In the genomic region with DNA sequence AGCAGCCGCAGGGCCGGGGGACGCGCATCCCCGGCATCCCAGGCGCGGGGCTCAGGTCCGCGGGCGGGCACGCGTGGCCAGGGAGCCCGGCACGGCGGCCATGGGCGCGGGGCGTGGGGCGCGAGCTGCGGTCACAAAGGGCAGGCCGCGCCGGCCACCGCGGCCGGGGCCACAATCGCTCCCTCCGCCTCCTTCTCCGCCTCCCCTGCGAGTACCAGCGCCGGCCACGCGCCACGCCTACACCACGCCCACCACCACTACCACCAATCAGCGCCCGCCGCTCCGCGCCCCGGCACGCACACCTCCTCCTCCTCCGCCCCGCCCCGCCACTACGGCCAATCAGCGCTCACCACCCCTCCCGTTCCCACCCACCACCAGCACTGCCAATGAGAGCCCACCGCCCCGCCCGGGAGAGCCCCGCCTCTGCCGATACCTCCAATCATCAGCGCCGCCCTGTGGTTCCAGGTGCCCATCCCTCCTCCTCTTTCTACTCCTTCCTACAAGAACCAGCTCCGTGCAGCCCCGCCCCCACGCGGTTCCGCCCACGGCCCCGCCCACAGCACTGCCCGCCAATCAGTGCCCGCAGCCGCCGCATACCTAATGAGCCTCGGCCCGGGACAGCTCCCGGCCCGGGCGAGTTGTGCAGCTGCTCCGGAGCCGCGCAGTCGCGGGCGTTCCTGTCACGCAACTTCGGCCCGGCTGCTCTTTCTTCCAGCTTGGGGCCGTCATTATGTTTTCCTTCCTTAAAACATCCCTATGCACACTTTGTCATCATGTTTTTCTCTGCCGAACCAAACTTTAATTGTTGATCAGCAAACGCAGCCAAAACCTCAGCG, we compare ENCODE assay signal across 8 cellular contexts. TPM values are rescaled to one million over a fixed set of nuclear protein-coding genes. Genes with fewer than 3 reads are reported as not detected.
DNase-seq lines count a peak whose midpoint lies in the region; ATAC-seq, FAIRE-seq and TF ChIP-seq lines count a peak whose summit lies in the region.

Gene RPS6KA2, minus strand, starts transcription at position 213 of the 836 bp plus-strand sequence. CDS start 232 bp downstream, outside the sequence.

- intact Hi-C loops in endothelial cell of umbilical vein (cut with micrococcal nuclease), result loop anchor here (1.0 to 5.0 kb wide), 16 partner anchors 12 to 372 kb away; partner anchors contain the start of genes CEP43, RAMACL, RNASET2 and SFT2D1

- DNase-seq in DMS 273 (lab: John Stamatoyannopoulos, UW; ENCODE audit: unreplicated experiment) (peak; percentile 99), activated T-cell treated with anti-CD3 and anti-CD28 coated beads for 24 hours (ENCODE audit: low read depth) (peak; percentile 100), endothelial cell of umbilical vein (ENCODE audit: low read depth, low spot score) (peak; percentile 100), midbrain (lab: John Stamatoyannopoulos, UW) (peak; percentile 100)
- DNase-seq in stimulated activated CD8-positive, alpha-beta memory T cell treated with anti-CD3 and anti-CD28 coated beads, Interleukin-15, amount 100 ng/mL, for 48 hours (ENCODE audit: low read depth in 2 of 2), result peak; percentile 99 to 100

- TF ChIP-seq CTCF in OCI-LY3 (IDR thresholded peaks at IDR 0.05; ENCODE audit: low read depth, low read length), result no peak
- peak in 1 of 2 donors; percentile 16 for TF ChIP-seq CTCF in endothelial cell of umbilical vein (IDR thresholded peaks at IDR 0.05; ENCODE audit: extremely low read depth in 1 of 2, insufficient read depth in 1 of 2, low read depth in 1 of 2, low read length in 2 of 2)

- no TSS peak for BruUV-seq in endothelial cell of umbilical vein (replicated peaks; lab: Mats Ljungman, UMichigan)

- H3K4me1 ChIP-seq in HUES64 (ENCODE audit: insufficient read depth, low read length) (peaks cover 26% of the 10 kb centered on the region), OCI-LY3 (ENCODE audit: low read length) (peaks cover 33% of the 10 kb centered on the region), endothelial cell of umbilical vein (ENCODE audit: control insufficient read depth, extremely low read depth, insufficient read depth, low read length) (peaks cover 37% of the 10 kb centered on the region)

- dilution Hi-C loops in endothelial cell of umbilical vein (cut with MboI; ENCODE audit: extremely low pct_ligation_motif_present, low sequenced_read_pairs), result no loop called here

- no peaks in the 10 kb centered on the region for H3K9me1 ChIP-seq in endothelial cell of umbilical vein (replicated peaks; ENCODE audit: control insufficient read depth, extremely low read depth, insufficient read depth, low read length)

- peak; percentile 90 for TF ChIP-seq POLR2A in endothelial cell of umbilical vein (IDR thresholded peaks at IDR 0.05; ENCODE audit: low read depth, low read length)

- peak within 1 kb of the TSS; percentile 71 for H3K4me3 ChIP-seq in HUES64 (ENCODE audit: low read length)
- H3K4me3 ChIP-seq in OCI-LY3 (ENCODE audit: low read length), result peak within 1 kb of the TSS; percentile 93
- H3K4me3 ChIP-seq in endothelial cell of umbilical vein (replicated peaks in 1 of 3; ENCODE audit: insufficient read depth in 1 of 3, low read depth in 1 of 3, low read length in 3 of 3), result peak within 1 kb of the TSS; percentile 74 to 87 (median 83)

- WGBS in HUES64, result under 1% methylated on average over 86 of the region's 86 CpGs

- ATAC-seq in GM21515 (IDR thresholded peaks at IDR 0.05; ENCODE audit: unreplicated experiment), result peak; percentile 91

- H3K27ac ChIP-seq in HUES64 (ENCODE audit: low read depth, low read length) (peak within 1 kb of the TSS; percentile 92; the same call in 1 of the 2 replicates), OCI-LY3 (ENCODE audit: low read length) (peak within 1 kb of the TSS; percentile 30), endothelial cell of umbilical vein (ENCODE audit: insufficient read depth, low read depth, low read length) (peak within 1 kb of the TSS; percentile 90)

- H3K9me3 ChIP-seq in HUES64 (ENCODE audit: insufficient read depth, low read depth, low read length) (no peaks in the 10 kb centered on the region), OCI-LY3 (ENCODE audit: insufficient read depth, low read length) (no peaks in the 10 kb centered on the region), endothelial cell of umbilical vein (replicated peaks; ENCODE audit: control insufficient read depth, insufficient read depth, low read length) (no peaks in the 10 kb centered on the region)

- no peaks in the 10 kb centered on the region for H3K79me2 ChIP-seq in OCI-LY3 (ENCODE audit: low read length)
- H3K79me2 ChIP-seq in endothelial cell of umbilical vein (ENCODE audit: control insufficient read depth, insufficient read depth, low read length), result peaks cover 25% of the 10 kb centered on the region

- CTCF ChIA-PET in endothelial cell of umbilical vein (lab: Charles Lee), result interaction anchor here (0.6 to 2.9 kb wide), 14 partner anchors 12 to 1408 kb away, joined by 3 to 15 read pairs (median 4); no protein-coding TSS in a partner anchor

- peak within 1 kb of the TSS; percentile 93 for H3K4me2 ChIP-seq in OCI-LY3 (ENCODE audit: low read length)
- peak within 1 kb of the TSS; percentile 88 for H3K4me2 ChIP-seq in endothelial cell of umbilical vein (ENCODE audit: insufficient read depth, low read length)

- POLR2A ChIA-PET in endothelial cell of umbilical vein (lab: Charles Lee), result interaction anchor here (0.6 to 3.0 kb wide), 15 partner anchors 11 to 247 kb away, joined by 3 to 17 read pairs (median 3); no protein-coding TSS in a partner anchor

- H2AFZ ChIP-seq in OCI-LY3 (ENCODE audit: low read depth, low read length) (peak within 1 kb of the TSS; percentile 68; the same call in 1 of the 2 replicates), endothelial cell of umbilical vein (ENCODE audit: low read depth, low read length) (peak within 1 kb of the TSS; percentile 38)

- H3K9ac ChIP-seq in HUES64 (ENCODE audit: low read depth, low read length) (peak within 1 kb of the TSS; percentile 73), OCI-LY3 (ENCODE audit: low read length) (peak within 1 kb of the TSS; percentile 69), endothelial cell of umbilical vein (replicated peaks; ENCODE audit: extremely low read depth, insufficient read depth, low read length) (peak within 1 kb of the TSS; percentile 90)

- H4K20me1 ChIP-seq in OCI-LY3 (ENCODE audit: insufficient read depth, low read length) (no peaks in the 10 kb centered on the region), endothelial cell of umbilical vein (replicated peaks; ENCODE audit: control insufficient read depth, extremely low read depth, insufficient read depth, low read length) (no peaks in the 10 kb centered on the region)

- peak; percentile 84 for FAIRE-seq in endothelial cell of umbilical vein (lab: Jason Lieb, UNC)

- H3K27me3 ChIP-seq in HUES64 (ENCODE audit: insufficient read depth, low read length) (peaks cover 56% of the 10 kb centered on the region), OCI-LY3 (ENCODE audit: low read depth, low read length) (peaks cover 31% of the 10 kb centered on the region), endothelial cell of umbilical vein (ENCODE audit: control insufficient read depth in 2 of 2, insufficient read depth in 2 of 2, low read length in 2 of 2) (no peaks in the 10 kb centered on the region)

- H3K36me3 ChIP-seq in HUES64 (ENCODE audit: insufficient read depth, low read length), result no peaks in the 10 kb centered on the region
- no peaks in the 10 kb centered on the region for H3K36me3 ChIP-seq in OCI-LY3 (replicated peaks; ENCODE audit: low read depth, low read length)
- H3K36me3 ChIP-seq in endothelial cell of umbilical vein (ENCODE audit: control insufficient read depth in 2 of 2, extremely low read depth in 1 of 2, insufficient read depth in 2 of 2, low read length in 2 of 2), result no peaks in the 10 kb centered on the region

TF ChIP-seq in endothelial cell of umbilical vein, 7 proteins besides CTCF, POLR2A, EP300 and RAD21:
- TF ChIP-seq MAX (IDR thresholded peaks at IDR 0.05; ENCODE audit: insufficient read depth, insufficient read length) (no peak), FOS (IDR thresholded peaks at IDR 0.05; ENCODE audit: borderline replicate concordance, insufficient read depth, low read length) (no peak), EZH2 (IDR thresholded peaks at IDR 0.05; ENCODE audit: borderline replicate concordance, low read depth, low read length, severe bottlenecking) (no peak), MYC (IDR thresholded peaks at IDR 0.05; ENCODE audit: low read depth, low read length) (no peak), POLR2AphosphoS5 (IDR thresholded peaks at IDR 0.05; ENCODE audit: insufficient read depth, low read depth, low read length) (peak; percentile 48), JUN (IDR thresholded peaks at IDR 0.05; ENCODE audit: borderline replicate concordance, insufficient read depth, insufficient read length, low read depth) (no peak), GATA2 (IDR thresholded peaks at IDR 0.05; ENCODE audit: insufficient read depth, insufficient read length, low read depth, low read length) (no peak)
TF ChIP-seq in endothelial cell of umbilical vein: peak in this region for 1.

RNA-seq across cellular contexts. Expression of gene RPS6KA2, which starts in this region (rescaled TPM):
- 7.9 TPM for polyA plus RNA-seq in HUES64 (2013, experiment 1 of 2)
- polyA plus RNA-seq in HUES64 (2013, experiment 2 of 2), result 8.2 TPM
- total RNA-seq in endothelial cell of umbilical vein, result 72.6 and 75.8 TPM in 2 replicates
- 50.8 and 54.5 TPM in 2 replicates for polyA plus RNA-seq in endothelial cell of umbilical vein
- polyA plus RNA-seq in endothelial cell of umbilical vein (2011; cell fraction: cytosol; rRNA removed), result 55.6 and 63.8 TPM in 2 replicates
- polyA plus RNA-seq in endothelial cell of umbilical vein (2011; cell fraction: nucleus; rRNA removed), result 54.4 and 62.9 TPM in 2 replicates
- polyA plus RNA-seq in endothelial cell of umbilical vein (2012), result 45.5 and 51.6 TPM in 2 replicates
- polyA minus RNA-seq in endothelial cell of umbilical vein, result 156 and 158 TPM in 2 replicates
- not detected for polyA minus RNA-seq in endothelial cell of umbilical vein (2011; cell fraction: cytosol; rRNA and poly(A)+ RNA removed)
- polyA minus RNA-seq in endothelial cell of umbilical vein (2011; cell fraction: nucleus; rRNA and poly(A)+ RNA removed), result 79.6 and 96.9 TPM in 2 replicates

Comparison
In these comparisons a context has a peak if more than half of its experiments do, and no peak if none do; other contexts are left out.
1. Peak in every context shown above with its lines: DNase-seq, ATAC-seq, H3K4me3 ChIP-seq and H3K27ac ChIP-seq.
2. H3K27ac ChIP-seq: peak in every context shown above with its lines; median percentile 92 in HUES64; 90 in endothelial cell of umbilical vein; 30 in OCI-LY3.